9 cellular contexts compared by ENCODE assay signal in the genomic region with DNA sequence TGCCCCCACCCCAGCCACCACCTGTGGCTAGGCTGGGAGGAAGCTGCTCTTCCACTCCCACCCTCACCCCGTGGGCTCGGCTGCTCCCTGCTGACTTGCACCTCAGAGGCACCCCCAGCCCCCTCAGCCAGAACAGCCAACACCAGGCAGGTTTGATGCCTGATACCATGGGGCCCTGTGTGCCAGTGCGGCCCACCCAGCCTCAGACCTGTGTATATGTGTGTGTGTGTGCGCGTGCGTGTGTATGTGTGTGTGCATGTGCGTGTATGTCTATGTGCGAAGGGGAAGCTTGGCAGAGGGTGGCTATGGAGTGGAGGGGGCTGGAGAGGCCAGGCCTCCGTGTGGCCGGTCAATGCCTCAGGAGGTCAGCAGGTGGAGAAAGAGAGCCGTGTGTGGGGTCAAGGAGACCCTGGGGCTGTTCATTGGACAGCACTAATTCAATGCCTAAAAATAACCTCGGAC. TPM values are rescaled to one million over a fixed set of nuclear protein-coding genes. Genes with fewer than 3 reads are reported as not detected.
DNase-seq lines count a peak whose midpoint lies in the region; ATAC-seq, FAIRE-seq and TF ChIP-seq lines count a peak whose summit lies in the region.
"Had no signal": no experiment of that assay in that cellular context is flagged by ENCODE, and none has a peak within 500 bp of the region (broad histone marks: within the 10 kb centered on the region; RNA-seq: fewer than 3 reads in every experiment).

No MANE protein-coding gene starts in this region.

- H3K4me3 Mint-ChIP-seq in mesothelial cell of epicardium (no peak overlapping the region), CD14-positive monocyte (peak overlapping the region in 1 of 2 donors; percentile 13)
- no peak overlapping the region for H3K4me3 Mint-ChIP-seq in activated CD4-positive, alpha-beta T cell treated with anti-CD3 and anti-CD28 coated beads, Interleukin-2, amount 10 ng/mL, durations not matched to agents 7 days and 5 days
- H3K4me3 Mint-ChIP-seq: naive B cell had no signal

- no peak overlapping the region for H2BK5ac ChIP-seq in IMR-90 (ENCODE audit: low read depth, low read length, poor library complexity, severe bottlenecking)

- H3K4me3 ChIP-seq in BLaER1 (no peak overlapping the region), IMR-90 (ENCODE audit: insufficient read depth, low read depth, low read length) (no peak overlapping the region), bronchial epithelial cell (ENCODE audit: low read depth, low read length) (no peak overlapping the region)

- H3K4me1 ChIP-seq in BLaER1 = peaks cover 79% of the 10 kb centered on the region
- peaks cover 11% of the 10 kb centered on the region; the same call in 1 of the 2 replicates for H3K4me1 ChIP-seq in IMR-90 (ENCODE audit: control insufficient read depth, insufficient read depth, low read length)

- H3K27me3 ChIP-seq in BLaER1 (no peaks in the 10 kb centered on the region), IMR-90 (ENCODE audit: control insufficient read depth, insufficient read depth, low read length) (no peaks in the 10 kb centered on the region), bronchial epithelial cell (ENCODE audit: control insufficient read depth, insufficient read depth, low read length) (no peaks in the 10 kb centered on the region)

- H4K91ac ChIP-seq in IMR-90 (ENCODE audit: insufficient read depth, low read depth, low read length) = no peak overlapping the region

- no peaks in the 10 kb centered on the region for H3K36me3 Mint-ChIP-seq in mesothelial cell of epicardium
- no peaks in the 10 kb centered on the region for H3K36me3 Mint-ChIP-seq in activated CD4-positive, alpha-beta T cell treated with anti-CD3 and anti-CD28 coated beads, Interleukin-2, amount 10 ng/mL, durations not matched to agents 7 days and 5 days (ENCODE audit: low read depth)
- no peaks in the 10 kb centered on the region for H3K36me3 Mint-ChIP-seq in CD14-positive monocyte

- dilution Hi-C loops in IMR-90 (cut with HindIII; ENCODE audit: low sequenced_read_pairs, unreplicated experiment) = no loop called here

- no peak for FAIRE-seq in bronchial epithelial cell (lab: Jason Lieb, UNC)

- no peaks in the 10 kb centered on the region for H3K9me3 Mint-ChIP-seq in mesothelial cell of epicardium
- H3K9me3 Mint-ChIP-seq in activated CD4-positive, alpha-beta T cell treated with anti-CD3 and anti-CD28 coated beads, Interleukin-2, amount 10 ng/mL, durations not matched to agents 7 days and 5 days = no peaks in the 10 kb centered on the region
- H3K9me3 Mint-ChIP-seq in CD14-positive monocyte = peaks cover 0 to 5% (median 0%) of the 10 kb centered on the region in 7 donors

- 0 out of 2 replicates have a peak overlapping the region, but pooled peaks have one; percentile 52 for H2AK5ac ChIP-seq in IMR-90 (ENCODE audit: low read depth, low read length)

- H3K56ac ChIP-seq in IMR-90 (ENCODE audit: extremely low read depth, insufficient read depth, low read length) = no peak overlapping the region

- H2BK120ac ChIP-seq in IMR-90 (ENCODE audit: low read depth, low read length) = no peak overlapping the region

- H3K9ac ChIP-seq in BLaER1 = 0 out of 2 replicates have a peak overlapping the region, but pooled peaks have one; percentile 23
- H3K9ac ChIP-seq in IMR-90 (ENCODE audit: low read depth, low read length) = no peak overlapping the region

- intact Hi-C loops in IMR-90 (cut with micrococcal nuclease) (no loop called here), CD14-positive monocyte (cut with micrococcal nuclease) (no loop called here)

- H3K4me1 Mint-ChIP-seq in mesothelial cell of epicardium (peaks cover 49% of the 10 kb centered on the region), CD14-positive monocyte (peaks cover 18% of the 10 kb centered on the region)
- peaks cover 7% of the 10 kb centered on the region for H3K4me1 Mint-ChIP-seq in activated CD4-positive, alpha-beta T cell treated with anti-CD3 and anti-CD28 coated beads, Interleukin-2, amount 10 ng/mL, durations not matched to agents 7 days and 5 days

- peak overlapping the region; percentile 83 for H3K4me2 ChIP-seq in BLaER1
- H3K4me2 ChIP-seq in IMR-90 (ENCODE audit: low read depth, low read length) = no peak overlapping the region

- H4K8ac ChIP-seq in IMR-90 (ENCODE audit: low read depth in 2 of 2, low read length in 2 of 2) = no peak overlapping the region

- DNase-seq in IMR-90 (peak; percentile 13), bronchial epithelial cell (ENCODE audit: low read depth) (no peak), mesothelial cell of epicardium (ENCODE audit: low spot score in 2 of 2, unreplicated experiment in 2 of 2) (no peak), CD14-positive monocyte (ENCODE audit: low spot score) (no peak), Kasumi-1 (lab: John Stamatoyannopoulos, UW) (no peak)
- no peak for DNase-seq in activated CD4-positive, alpha-beta T cell treated with anti-CD3 and anti-CD28 coated beads, Interleukin-2, amount 10 ng/mL, durations not matched to agents 7 days and 5 days
- DNase-seq: naive B cell had no signal

- no peak overlapping the region for H3K14ac ChIP-seq in IMR-90 (replicated peaks; ENCODE audit: low read depth, low read length)

- no peak overlapping the region for H2BK20ac ChIP-seq in IMR-90 (ENCODE audit: low read depth, low read length)

- H4K20me1 ChIP-seq in BLaER1 = no peaks in the 10 kb centered on the region
- H4K20me1 ChIP-seq in IMR-90 (ENCODE audit: insufficient read depth, low read length) = peaks cover 16% of the 10 kb centered on the region

- H2AK9ac ChIP-seq in IMR-90 (replicated peaks; ENCODE audit: low read depth, low read length, poor library complexity) = peak overlapping the region; percentile 19

- H2AFZ ChIP-seq in IMR-90 (replicated peaks; ENCODE audit: low read length, poor library complexity) = no peak overlapping the region

- in situ Hi-C loops in IMR-90 (cut with MboI; ENCODE audit: low sequenced_read_pairs) = no loop called here

- CTCF ChIA-PET in IMR-90 (lab: Yijun Ruan, JAX) = no interaction called here
- CTCF ChIA-PET in activated CD4-positive, alpha-beta T cell treated with anti-CD3 and anti-CD28 coated beads, Interleukin-2, amount 10 ng/mL, durations not matched to agents 7 days and 5 days (lab: Charles Lee) = no interaction called here

- BruUV-seq in IMR-90 (replicated peaks; lab: Mats Ljungman, UMichigan) = no TSS peak

- ATAC-seq in IMR-90 (ENCODE audit: low read depth) (peak; percentile 72), GM18867 (IDR thresholded peaks at IDR 0.05; ENCODE audit: unreplicated experiment) (no peak)

- H3K36me3 ChIP-seq in BLaER1 (no peaks in the 10 kb centered on the region), IMR-90 (ENCODE audit: control insufficient read depth, insufficient read depth, low read length) (no peaks in the 10 kb centered on the region), bronchial epithelial cell (ENCODE audit: control insufficient read depth, insufficient read depth, low read length) (no peaks in the 10 kb centered on the region)

- peak overlapping the region; percentile 26 for H3K27ac ChIP-seq in BLaER1
- H3K27ac ChIP-seq in IMR-90 (ENCODE audit: insufficient read depth, low read length) = no peak overlapping the region

- POLR2A ChIA-PET in IMR-90 (lab: Charles Lee; ENCODE audit: unreplicated experiment) = no interaction called here
- POLR2A ChIA-PET in activated CD4-positive, alpha-beta T cell treated with anti-CD3 and anti-CD28 coated beads, Interleukin-2, amount 10 ng/mL, durations not matched to agents 7 days and 5 days (lab: Charles Lee) = no interaction called here

- H3K9me3 ChIP-seq in BLaER1 = no peaks in the 10 kb centered on the region
- no peaks in the 10 kb centered on the region for H3K9me3 ChIP-seq in IMR-90 (ENCODE audit: control insufficient read depth, insufficient read depth, low read length)

- H3K27ac Mint-ChIP-seq in mesothelial cell of epicardium (peak overlapping the region; percentile 78), CD14-positive monocyte (no peak overlapping the region)
- no peak overlapping the region for H3K27ac Mint-ChIP-seq in activated CD4-positive, alpha-beta T cell treated with anti-CD3 and anti-CD28 coated beads, Interleukin-2, amount 10 ng/mL, durations not matched to agents 7 days and 5 days

- no peak overlapping the region for H4K5ac ChIP-seq in IMR-90 (ENCODE audit: low read depth, low read length)

- H3K9me1 ChIP-seq in IMR-90 (ENCODE audit: insufficient read depth, low read length) = no peaks in the 10 kb centered on the region

- no peaks in the 10 kb centered on the region; a peak in 1 of 4 replicates for H3K79me1 ChIP-seq in IMR-90 (ENCODE audit: low read depth in 1 of 2, low read length in 2 of 2)

- no peak for TF ChIP-seq POLR2A in IMR-90 (IDR thresholded peaks at IDR 0.05; ENCODE audit: low read depth, low read length)

- peak; percentile 65 for TF ChIP-seq RAD21 in IMR-90 (IDR thresholded peaks at IDR 0.05; ENCODE audit: low read length)

- H2BK15ac ChIP-seq in IMR-90 (ENCODE audit: low read depth, low read length) = no peak overlapping the region

- no peak overlapping the region for H3K18ac ChIP-seq in IMR-90 (ENCODE audit: low read depth, low read length)

- H3K27me3 Mint-ChIP-seq in mesothelial cell of epicardium (ENCODE audit: low read depth) (no peaks in the 10 kb centered on the region), CD14-positive monocyte (ENCODE audit: low read depth in 3 of 3) (peaks cover 14 to 36% (median 16%) of the 10 kb centered on the region in 3 donors)
- H3K27me3 Mint-ChIP-seq in activated CD4-positive, alpha-beta T cell treated with anti-CD3 and anti-CD28 coated beads, Interleukin-2, amount 10 ng/mL, durations not matched to agents 7 days and 5 days = no peaks in the 10 kb centered on the region

- no peak overlapping the region for H3K23ac ChIP-seq in IMR-90 (ENCODE audit: low read depth, low read length)

- TF ChIP-seq CTCF in IMR-90 (conservative IDR thresholded peaks at IDR 0.05; ENCODE audit: low read depth, low read length) (peak; percentile 56), bronchial epithelial cell (IDR thresholded peaks at IDR 0.05; ENCODE audit: insufficient read depth, low read length, severe bottlenecking) (peak; percentile 25), mesothelial cell of epicardium (IDR thresholded peaks at IDR 0.05; ENCODE audit: unreplicated experiment) (no peak), CD14-positive monocyte (IDR thresholded peaks at IDR 0.05) (no peak)

- WGBS in IMR-90 (ENCODE audit: extremely low coverage in 2 of 2, insufficient read length in 1 of 2), 2 experiments = 90% methylated on average over 6 of the region's 12 CpGs; no CpG with 5 or more reads in 1 of the 2 experiments

- H3K4ac ChIP-seq in IMR-90 (ENCODE audit: low read depth, low read length) = no peak overlapping the region

TF ChIP-seq in IMR-90, 13 proteins besides CTCF, POLR2A, EP300 and RAD21:
- TF ChIP-seq MAFK (IDR thresholded peaks at IDR 0.05; ENCODE audit: low read depth, low read length) (no peak), SMC3 (IDR thresholded peaks at IDR 0.05; ENCODE audit: low read depth, low read length) (peak; percentile 53)

RNA-seq across cellular contexts. Expression of gene DAB2IP, which starts 16.6 kb away (rescaled TPM):
- total RNA-seq in IMR-90 (2012; rRNA removed) = 5.6 and 6.1 TPM in 2 replicates
- polyA plus RNA-seq in IMR-90 (2012; rRNA removed) = 17.2 and 20.4 TPM in 2 replicates
- polyA plus RNA-seq in IMR-90 (2012; cell fraction: cytosol; rRNA removed) = 12.2 and 16.5 TPM in 2 replicates
- 27.8 and 42.5 TPM in 2 replicates for polyA plus RNA-seq in IMR-90 (2012; cell fraction: nucleus; rRNA removed; ENCODE audit: low replicate concordance)
- 8.4 TPM in 2 replicates for total RNA-seq in bronchial epithelial cell
- 71.1 to 76.5 TPM (median 75.7 TPM) in 3 replicates for total RNA-seq in mesothelial cell of epicardium
- not detected for total RNA-seq in activated CD4-positive, alpha-beta T cell treated with anti-CD3 and anti-CD28 coated beads, Interleukin-2, amount 10 ng/mL, durations not matched to agents 7 days and 5 days
- polyA plus RNA-seq in CD14-positive monocyte = not detected

Comparison
In these comparisons a context has a peak if more than half of its experiments do, and no peak if none do; other contexts are left out.
1. CTCF ChIP-seq: peak in IMR-90 (single experiment) and bronchial epithelial cell (single experiment); none in mesothelial cell of epicardium (single experiment) and CD14-positive monocyte (single experiment).